1 cellular context compared by ENCODE assay signal in the genomic region with DNA sequence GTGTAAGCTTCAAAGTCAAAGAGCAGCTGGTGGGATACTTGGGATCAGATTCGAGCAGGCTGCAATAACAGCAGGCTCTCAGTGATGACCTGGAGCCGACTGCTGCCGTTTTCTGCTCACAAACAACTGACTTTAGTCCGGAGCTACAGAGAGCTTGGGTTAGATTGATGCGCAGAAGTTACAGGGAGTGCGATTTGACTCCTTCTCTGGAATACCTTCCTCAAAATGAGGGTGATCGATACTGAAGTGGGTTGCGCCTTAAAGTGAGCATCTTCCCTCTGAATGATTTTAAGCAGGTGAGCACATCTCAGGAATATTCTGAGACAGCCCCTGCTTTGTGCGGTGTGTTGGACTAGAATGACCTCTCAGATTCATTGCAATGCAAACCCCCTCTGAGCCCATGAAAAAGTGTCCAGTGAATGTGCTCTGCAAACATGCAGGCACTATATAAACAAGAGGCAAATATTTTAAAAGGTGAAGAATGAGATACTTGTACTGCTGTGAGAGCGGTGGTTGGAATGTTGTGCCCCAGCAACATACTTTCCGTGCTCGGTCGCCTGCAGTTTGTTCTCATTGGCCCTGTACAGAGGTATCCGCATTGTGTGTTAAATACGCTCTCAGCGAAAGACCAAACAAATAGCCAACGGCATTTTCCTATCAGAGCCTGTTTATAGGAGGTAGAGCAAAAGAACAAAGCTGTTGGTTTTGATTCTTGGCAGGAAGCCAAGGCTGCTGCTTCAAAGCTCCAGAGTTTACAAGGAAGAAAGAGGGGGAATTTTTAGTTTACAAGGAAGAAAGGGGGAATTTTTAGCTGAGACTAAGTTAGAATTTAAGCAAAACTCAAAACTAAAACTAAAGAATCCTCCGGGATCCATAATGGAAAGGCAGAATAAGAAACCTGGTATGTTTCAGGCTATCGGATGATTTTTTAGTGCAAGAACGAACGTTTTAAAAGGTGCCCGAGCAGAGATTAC.
TF ChIP-seq lines count a peak whose summit lies in the region.

No MANE protein-coding gene starts in this region.

TF ChIP-seq in GM23338, 12 proteins besides CTCF, POLR2A, EP300 and RAD21 (continued from another document):
- TF ChIP-seq, protein P1, sequence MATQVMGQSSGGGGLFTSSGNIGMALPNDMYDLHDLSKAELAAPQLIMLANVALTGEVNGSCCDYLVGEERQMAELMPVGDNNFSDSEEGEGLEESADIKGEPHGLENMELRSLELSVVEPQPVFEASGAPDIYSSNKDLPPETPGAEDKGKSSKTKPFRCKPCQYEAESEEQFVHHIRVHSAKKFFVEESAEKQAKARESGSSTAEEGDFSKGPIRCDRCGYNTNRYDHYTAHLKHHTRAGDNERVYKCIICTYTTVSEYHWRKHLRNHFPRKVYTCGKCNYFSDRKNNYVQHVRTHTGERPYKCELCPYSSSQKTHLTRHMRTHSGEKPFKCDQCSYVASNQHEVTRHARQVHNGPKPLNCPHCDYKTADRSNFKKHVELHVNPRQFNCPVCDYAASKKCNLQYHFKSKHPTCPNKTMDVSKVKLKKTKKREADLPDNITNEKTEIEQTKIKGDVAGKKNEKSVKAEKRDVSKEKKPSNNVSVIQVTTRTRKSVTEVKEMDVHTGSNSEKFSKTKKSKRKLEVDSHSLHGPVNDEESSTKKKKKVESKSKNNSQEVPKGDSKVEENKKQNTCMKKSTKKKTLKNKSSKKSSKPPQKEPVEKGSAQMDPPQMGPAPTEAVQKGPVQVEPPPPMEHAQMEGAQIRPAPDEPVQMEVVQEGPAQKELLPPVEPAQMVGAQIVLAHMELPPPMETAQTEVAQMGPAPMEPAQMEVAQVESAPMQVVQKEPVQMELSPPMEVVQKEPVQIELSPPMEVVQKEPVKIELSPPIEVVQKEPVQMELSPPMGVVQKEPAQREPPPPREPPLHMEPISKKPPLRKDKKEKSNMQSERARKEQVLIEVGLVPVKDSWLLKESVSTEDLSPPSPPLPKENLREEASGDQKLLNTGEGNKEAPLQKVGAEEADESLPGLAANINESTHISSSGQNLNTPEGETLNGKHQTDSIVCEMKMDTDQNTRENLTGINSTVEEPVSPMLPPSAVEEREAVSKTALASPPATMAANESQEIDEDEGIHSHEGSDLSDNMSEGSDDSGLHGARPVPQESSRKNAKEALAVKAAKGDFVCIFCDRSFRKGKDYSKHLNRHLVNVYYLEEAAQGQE (IDR thresholded peaks at IDR 0.05; ENCODE audit: unreplicated experiment): no peak
- no peak for TF ChIP-seq ZNF114 (CRISPR knock-in tag; IDR thresholded peaks at IDR 0.05)
- no peak for TF ChIP-seq ZNF331 (CRISPR knock-in tag; IDR thresholded peaks at IDR 0.05; ENCODE audit: low read depth)
- TF ChIP-seq STAT1 (IDR thresholded peaks at IDR 0.05; ENCODE audit: unreplicated experiment): no peak
- TF ChIP-seq NANOG (IDR thresholded peaks at IDR 0.05; ENCODE audit: borderline replicate concordance): no peak
